Comparison of ENCODE assay signal across 8 cellular contexts in genomic region chr11:67628710-67629385, GRCh38. TPM values are rescaled to one million over a fixed set of nuclear protein-coding genes. Genes with fewer than 3 reads are reported as not detected.
DNase-seq lines count a peak whose midpoint lies in the region; ATAC-seq and TF ChIP-seq lines count a peak whose summit lies in the region.

No MANE protein-coding gene starts in this region.

- H3K4me1 ChIP-seq in GM23338 (ENCODE audit: insufficient read depth) (peaks cover 10% of the 10 kb centered on the region; the same call in 1 of the 2 replicates), cardiac muscle cell (ENCODE audit: low read depth) (peaks cover 14% of the 10 kb centered on the region)

- H3K4me1 Mint-ChIP-seq in GM23338 (peaks cover 16% of the 10 kb centered on the region), T-helper 17 cell (peaks cover 12% of the 10 kb centered on the region)

- H3K4me3 Mint-ChIP-seq in GM23338 (peak overlapping the region; percentile 78), T-helper 17 cell (peak overlapping the region; percentile 95)

- H3K27ac Mint-ChIP-seq in GM23338, result no peak overlapping the region
- H3K27ac Mint-ChIP-seq in T-helper 17 cell, result peak overlapping the region; percentile 39

- H3K36me3 Mint-ChIP-seq in GM23338 (ENCODE audit: low read depth), result peaks cover 20% of the 10 kb centered on the region
- H3K36me3 Mint-ChIP-seq in T-helper 17 cell (ENCODE audit: low read depth), result no peaks in the 10 kb centered on the region

- intact Hi-C loops in sciatic nerve (cut with DNase I), result no loop called here

- H2AFZ ChIP-seq in GM23338, result no peak overlapping the region

- H3K27me3 Mint-ChIP-seq in GM23338 (ENCODE audit: insufficient read depth, low read depth, poor library complexity) (peaks cover 27% of the 10 kb centered on the region), T-helper 17 cell (no peaks in the 10 kb centered on the region)

- 0 out of 2 replicates have a peak, but pooled peaks cover 2% of the 10 kb centered on the region for H3K27me3 ChIP-seq in GM23338 (ENCODE audit: insufficient read depth)
- H3K27me3 ChIP-seq in cardiac muscle cell, result no peaks in the 10 kb centered on the region

- TF ChIP-seq CTCF in GM23338 (conservative IDR thresholded peaks at IDR 0.05; ENCODE audit: low read depth in 2 of 2), result no peak
- TF ChIP-seq CTCF in cardiac muscle cell (IDR thresholded peaks at IDR 0.05; ENCODE audit: low read depth, low read length), result no peak

- H3K4me3 ChIP-seq in GM23338 (peak overlapping the region; percentile 65), cardiac muscle cell (peak overlapping the region; percentile 42)

- H3K4me2 ChIP-seq in GM23338, result peak overlapping the region; percentile 84

- H3K36me3 ChIP-seq in GM23338 (ENCODE audit: insufficient read depth) (no peaks in the 10 kb centered on the region), cardiac muscle cell (peaks cover 6% of the 10 kb centered on the region)

- no peaks in the 10 kb centered on the region for H3K9me3 ChIP-seq in T-helper 17 cell (ENCODE audit: control insufficient read depth, low read length, poor library complexity, severe bottlenecking)
- H3K9me3 ChIP-seq in cardiac muscle cell (ENCODE audit: low read depth), result no peaks in the 10 kb centered on the region

- peaks cover 5% of the 10 kb centered on the region; the same call in 1 of the 2 replicates for H3F3A ChIP-seq in GM23338 (replicated peaks; ENCODE audit: low read depth)

- no peaks in the 10 kb centered on the region for H4K20me1 ChIP-seq in GM23338 (replicated peaks; ENCODE audit: insufficient read depth)

- ATAC-seq in GM23338 (no peak), T-helper 17 cell (no peak), sciatic nerve (no peak)

- no peaks in the 10 kb centered on the region for H3K79me2 ChIP-seq in GM23338 (replicated peaks; ENCODE audit: insufficient read depth)

- peaks cover 4% of the 10 kb centered on the region; the same call in 2 of the 3 replicates for H3K9me3 Mint-ChIP-seq in GM23338

- H3K27ac ChIP-seq in GM23338 (ENCODE audit: low read depth) (no peak overlapping the region), cardiac muscle cell (peak overlapping the region; percentile 74)

- no peaks in the 10 kb centered on the region for H3K9me2 ChIP-seq in GM23338 (ENCODE audit: insufficient read depth)

- DNase-seq in GM23338 (ENCODE audit: low spot score) (no peak), T-helper 17 cell (no peak), cardiac muscle cell (ENCODE audit: low read depth in 1 of 2, low spot score in 1 of 2) (no peak), sciatic nerve (ENCODE audit: low spot score) (peak; percentile 65), occipital lobe (lab: John Stamatoyannopoulos, UW) (no peak), NCI-H1436 treated with DMSO at 0.1 percent for 48 hours (lab: John Stamatoyannopoulos, UW) (no peak), DMS79 (lab: John Stamatoyannopoulos, UW) (no peak), C1 segment of cervical spinal cord (lab: John Stamatoyannopoulos, UW) (no peak)

TF ChIP-seq in GM23338, 12 proteins besides CTCF, POLR2A, EP300 and RAD21:
- TF ChIP-seq NANOG (IDR thresholded peaks at IDR 0.05; ENCODE audit: borderline replicate concordance) (no peak), POLR2AphosphoS5 (IDR thresholded peaks at IDR 0.05; ENCODE audit: low read depth) (peak; percentile 6; the same call in 1 of the 2 replicates), ZNF331 (CRISPR knock-in tag; IDR thresholded peaks at IDR 0.05; ENCODE audit: low read depth) (no peak), JUNB (IDR thresholded peaks at IDR 0.05; ENCODE audit: unreplicated experiment) (no peak)

RNA-seq across cellular contexts. Expression of gene NUDT8, which starts 0.9 kb away (rescaled TPM):
- 5.0 and 6.6 TPM in 2 replicates for total RNA-seq in GM23338 (2014; rRNA removed; shearing (Covaris generic))
- 15.1 and 16.4 TPM in 2 replicates for polyA plus RNA-seq in GM23338 (2016; fragmentation: Nextera tagmentation; extraction: Ambion mirVana)
- 1 to 10 TPM; 1.5 to 3.4 TPM for total RNA-seq in T-helper 17 cell
- 6.9 and 24.3 TPM in 2 replicates for total RNA-seq in cardiac muscle cell
- 17.3 and 18.7 TPM in 2 replicates for polyA plus RNA-seq in cardiac muscle cell
- total RNA-seq in sciatic nerve, result 7.8 TPM
- total RNA-seq in occipital lobe, result 0.62 TPM

RNA-seq across cellular contexts. Expression of gene TBX10, which starts 10.7 kb away (rescaled TPM):
- 0.10 TPM in 1 of 2 replicates, not detected in the other for total RNA-seq in GM23338 (2014; rRNA removed; shearing (Covaris generic))
- polyA plus RNA-seq in GM23338 (2016; fragmentation: Nextera tagmentation; extraction: Ambion mirVana) (not detected in 2 replicates), cardiac muscle cell (1.1 and 1.2 TPM in 2 replicates)
- total RNA-seq in T-helper 17 cell (not detected), cardiac muscle cell (not detected in 2 replicates), sciatic nerve (not detected), occipital lobe (not detected)

RNA-seq across cellular contexts. Expression of gene ACY3, which starts 21.7 kb away (rescaled TPM):
- 0.31 and 0.87 TPM in 2 replicates for total RNA-seq in GM23338 (2014; rRNA removed; shearing (Covaris generic))
- polyA plus RNA-seq in GM23338 (2016; fragmentation: Nextera tagmentation; extraction: Ambion mirVana) (not detected in 2 replicates), cardiac muscle cell (not detected in 2 replicates)
- total RNA-seq in T-helper 17 cell (under 1 TPM in 1 of 2 donors, not detected in 1; 0.37 TPM), cardiac muscle cell (not detected in 2 replicates), sciatic nerve (0.45 TPM), occipital lobe (0.47 TPM)

RNA-seq across cellular contexts. Expression of gene NDUFV1, which starts 22.1 kb away (rescaled TPM):
- total RNA-seq in GM23338 (2014; rRNA removed; shearing (Covaris generic)), result 202 and 241 TPM in 2 replicates
- 98.6 and 104 TPM in 2 replicates for polyA plus RNA-seq in GM23338 (2016; fragmentation: Nextera tagmentation; extraction: Ambion mirVana)
- 100 to 1,000 TPM; 206 to 239 TPM for total RNA-seq in T-helper 17 cell
- total RNA-seq in cardiac muscle cell, result 430 and 526 TPM in 2 replicates
- polyA plus RNA-seq in cardiac muscle cell, result 447 and 449 TPM in 2 replicates
- 126 TPM for total RNA-seq in sciatic nerve
- 129 TPM for total RNA-seq in occipital lobe

RNA-seq across cellular contexts. Expression of gene GSTP1, which starts 45.2 kb away (rescaled TPM):
- total RNA-seq in GM23338 (2014; rRNA removed; shearing (Covaris generic)), result 1,021 and 1,776 TPM in 2 replicates
- polyA plus RNA-seq in GM23338 (2016; fragmentation: Nextera tagmentation; extraction: Ambion mirVana), result 1,881 and 1,914 TPM in 2 replicates
- 10 to 100 TPM; 67.8 to 79.7 TPM for total RNA-seq in T-helper 17 cell
- total RNA-seq in cardiac muscle cell, result 957 and 1,963 TPM in 2 replicates
- polyA plus RNA-seq in cardiac muscle cell, result 788 and 1,052 TPM in 2 replicates
- total RNA-seq in sciatic nerve, result 329 TPM
- 200 TPM for total RNA-seq in occipital lobe
